ENCODE assay signal across 15 cellular contexts in the genomic region with DNA sequence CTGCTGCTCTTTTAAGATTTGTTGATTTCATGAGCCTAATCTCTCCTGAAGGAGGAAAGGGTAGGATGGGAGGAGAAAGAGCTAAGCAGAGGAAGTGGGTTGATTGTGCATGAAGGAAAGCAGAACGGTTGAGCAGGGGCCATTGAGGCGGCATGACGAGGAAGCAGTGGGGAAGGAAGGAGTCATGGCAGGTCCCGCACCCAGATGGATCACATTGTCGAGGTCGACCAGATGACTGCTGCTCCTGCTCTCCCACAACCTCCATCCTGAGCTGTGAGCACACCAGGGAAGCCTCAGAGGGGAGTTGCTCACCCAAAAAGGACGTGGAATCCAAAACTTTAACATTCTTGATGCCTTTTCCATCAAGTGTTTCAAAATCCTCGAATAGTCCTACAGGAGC.
"Had no signal": no experiment of that assay in that cellular context is flagged by ENCODE, and none has a peak within 500 bp of the region (broad histone marks: within the 10 kb centered on the region; RNA-seq: fewer than 3 reads in every experiment).

No MANE protein-coding gene starts in this region.

- H3K36me3 ChIP-seq: thyroid gland had no signal

- H3K27me3 ChIP-seq: body of pancreas, esophagus squamous epithelium, right lobe of liver, thyroid gland had no signal

- H3K9me3 Mint-ChIP-seq: activated naive CD8-positive, alpha-beta T cell treated with anti-CD3 and anti-CD28 coated beads, Interleukin-2, amount 10 ng/mL, durations not matched to agents 7 days and 5 days; effector memory CD8-positive, alpha-beta T cell; nephron progenitor cell; stimulated activated naive B cell treated with anti-CD40 and anti-IgM and Interleukin-4, amounts not matched to agents 10 μg/mL and 1 μg/mL and 100 μg/mL, for 72 hours had no signal

- H3K4me3 Mint-ChIP-seq: activated naive CD8-positive, alpha-beta T cell treated with anti-CD3 and anti-CD28 coated beads, Interleukin-2, amount 10 ng/mL, durations not matched to agents 7 days and 5 days; effector memory CD8-positive, alpha-beta T cell; nephron progenitor cell; stimulated activated naive B cell treated with anti-CD40 and anti-IgM and Interleukin-4, amounts not matched to agents 10 μg/mL and 1 μg/mL and 100 μg/mL, for 72 hours had no signal

- DNase-seq: activated CD4-positive, alpha-beta T cell treated with anti-CD3 and anti-CD28 coated beads, Interleukin-2, amount 50 U/mL, for 48 hours; activated naive CD4-positive, alpha-beta T cell; activated naive CD8-positive, alpha-beta T cell treated with anti-CD3 and anti-CD28 coated beads, Interleukin-2, amount 10 ng/mL, durations not matched to agents 7 days and 5 days; caudate nucleus; effector memory CD8-positive, alpha-beta T cell; esophagus squamous epithelium; islet precursor cell; midbrain; nephron progenitor cell; stimulated activated naive B cell treated with anti-CD40 and anti-IgM and Interleukin-4, amounts not matched to agents 10 μg/mL and 1 μg/mL and 100 μg/mL, for 72 hours; T-helper 2 cell; thyroid gland had no signal

- H3K9me3 ChIP-seq: body of pancreas, esophagus squamous epithelium, right lobe of liver, thyroid gland had no signal

- H3K27me3 Mint-ChIP-seq: stimulated activated naive B cell treated with anti-CD40 and anti-IgM and Interleukin-4, amounts not matched to agents 10 μg/mL and 1 μg/mL and 100 μg/mL, for 72 hours had no signal

- H3K4me1 Mint-ChIP-seq: activated naive CD8-positive, alpha-beta T cell treated with anti-CD3 and anti-CD28 coated beads, Interleukin-2, amount 10 ng/mL, durations not matched to agents 7 days and 5 days had no signal

- H3K36me3 Mint-ChIP-seq: activated naive CD8-positive, alpha-beta T cell treated with anti-CD3 and anti-CD28 coated beads, Interleukin-2, amount 10 ng/mL, durations not matched to agents 7 days and 5 days had no signal

- H3K4me3 ChIP-seq: body of pancreas, esophagus squamous epithelium, right lobe of liver, thyroid gland had no signal

- H3K27ac ChIP-seq: right lobe of liver, thyroid gland had no signal

- ATAC-seq: body of pancreas; effector memory CD8-positive, alpha-beta T cell; stimulated activated naive B cell treated with anti-CD40 and anti-IgM and Interleukin-4, amounts not matched to agents 10 μg/mL and 1 μg/mL and 100 μg/mL, for 72 hours had no signal

- H3K4me1 ChIP-seq: right lobe of liver had no signal

- H3K27ac Mint-ChIP-seq: activated naive CD8-positive, alpha-beta T cell treated with anti-CD3 and anti-CD28 coated beads, Interleukin-2, amount 10 ng/mL, durations not matched to agents 7 days and 5 days; effector memory CD8-positive, alpha-beta T cell; nephron progenitor cell; progenitor cell of endocrine pancreas; stimulated activated naive B cell treated with anti-CD40 and anti-IgM and Interleukin-4, amounts not matched to agents 10 μg/mL and 1 μg/mL and 100 μg/mL, for 72 hours had no signal
